In genomic region chr9:19408693-19409405, GRCh38 we compare ENCODE assay signal across 8 cellular contexts.
DNase-seq lines count a peak whose midpoint lies in the region; ATAC-seq and TF ChIP-seq lines count a peak whose summit lies in the region.

Gene ACER2, plus strand, starts transcription at chr9:19409009. Its CDS starts 76 bp downstream, at chr9:19409085.

- H3K27ac ChIP-seq in BLaER1: peak within 1 kb of the TSS; percentile 81
- H3K27ac ChIP-seq in coronary artery: peak within 1 kb of the TSS; percentile 66 to 93

- peak within 1 kb of the TSS; percentile 96 for H3K4me2 ChIP-seq in BLaER1

- peaks cover 7% of the 10 kb centered on the region for H3K9me3 ChIP-seq in BLaER1

- TF ChIP-seq CTCF in coronary artery (IDR thresholded peaks at IDR 0.05): no peak

- TF ChIP-seq POLR2A in GM19193 (IDR thresholded peaks at IDR 0.05; ENCODE audit: extremely low read depth, insufficient read depth, insufficient read length): peak; percentile 82

- H3K4me3 ChIP-seq in BLaER1 (peak within 1 kb of the TSS; percentile 89), coronary artery (peak within 1 kb of the TSS; percentile 94)

- no peaks in the 10 kb centered on the region for H4K20me1 ChIP-seq in BLaER1

- H3K4me1 ChIP-seq in BLaER1: peaks cover 26% of the 10 kb centered on the region

- peak within 1 kb of the TSS; percentile 86 for H3K9ac ChIP-seq in BLaER1

- peak; percentile 97 for ATAC-seq in HG03432 (IDR thresholded peaks at IDR 0.05; ENCODE audit: unreplicated experiment)

- DNase-seq in NCI-H510A (lab: John Stamatoyannopoulos, UW): peak; percentile 80
- DNase-seq in activated CD4-positive, alpha-beta T cell treated with anti-CD3 and anti-CD28 coated beads for 48 hours: peak; percentile 95
- peak; percentile 96 for DNase-seq in coronary artery (ENCODE audit: low spot score)
- DNase-seq in left kidney (ENCODE audit: low read depth, low spot score): peak; percentile 97
- peak; percentile 92 for DNase-seq in stimulated activated CD4-positive, alpha-beta T cell treated with anti-CD3 and anti-CD28 coated beads, Interleukin-1b, Interleukin-23, amount 100 ng/mL, for 48 hours

- no peaks in the 10 kb centered on the region for H3K36me3 ChIP-seq in BLaER1

- H3K27me3 ChIP-seq in BLaER1: no peaks in the 10 kb centered on the region

Comparison
In these comparisons a context has a peak if more than half of its experiments do, and no peak if none do; other contexts are left out.
1. Peak in every context shown above with its lines: DNase-seq, ATAC-seq, H3K4me3 ChIP-seq and H3K27ac ChIP-seq.